Comparison of ENCODE assay signal across 1 cellular context in the genomic region with DNA sequence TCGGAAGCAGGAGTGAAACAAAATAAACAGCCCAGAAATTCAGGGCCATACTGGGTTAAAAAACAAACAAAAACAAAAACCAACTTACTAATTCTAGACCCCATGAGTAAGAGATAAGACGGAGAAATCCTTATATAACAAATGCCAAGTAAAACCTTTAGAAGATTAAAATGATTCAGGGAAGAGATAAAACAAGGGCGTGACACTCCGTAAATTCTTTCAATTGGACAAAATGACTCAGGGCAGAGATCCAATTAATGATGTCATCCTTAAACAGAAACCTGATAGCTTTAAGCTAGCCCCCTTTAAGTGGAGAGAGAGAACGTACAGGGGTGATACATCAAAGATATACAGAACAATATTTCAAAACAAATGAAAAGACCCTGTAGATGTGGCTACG.
TF ChIP-seq lines count a peak whose summit lies in the region.

No MANE protein-coding gene starts in this region.

TF ChIP-seq in HEK293, 187 proteins besides CTCF, POLR2A, EP300 and RAD21 (continued from another document and continues in another):
- TF ChIP-seq, protein P1, sequence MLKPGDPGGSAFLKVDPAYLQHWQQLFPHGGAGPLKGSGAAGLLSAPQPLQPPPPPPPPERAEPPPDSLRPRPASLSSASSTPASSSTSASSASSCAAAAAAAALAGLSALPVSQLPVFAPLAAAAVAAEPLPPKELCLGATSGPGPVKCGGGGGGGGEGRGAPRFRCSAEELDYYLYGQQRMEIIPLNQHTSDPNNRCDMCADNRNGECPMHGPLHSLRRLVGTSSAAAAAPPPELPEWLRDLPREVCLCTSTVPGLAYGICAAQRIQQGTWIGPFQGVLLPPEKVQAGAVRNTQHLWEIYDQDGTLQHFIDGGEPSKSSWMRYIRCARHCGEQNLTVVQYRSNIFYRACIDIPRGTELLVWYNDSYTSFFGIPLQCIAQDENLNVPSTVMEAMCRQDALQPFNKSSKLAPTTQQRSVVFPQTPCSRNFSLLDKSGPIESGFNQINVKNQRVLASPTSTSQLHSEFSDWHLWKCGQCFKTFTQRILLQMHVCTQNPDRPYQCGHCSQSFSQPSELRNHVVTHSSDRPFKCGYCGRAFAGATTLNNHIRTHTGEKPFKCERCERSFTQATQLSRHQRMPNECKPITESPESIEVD (tag by site-specific recombination; IDR thresholded peaks at IDR 0.05), result peak; percentile 90
- TF ChIP-seq ZNF121 (tag by site-specific recombination; IDR thresholded peaks at IDR 0.05) (no peak), ZNF76 (tag by site-specific recombination; IDR thresholded peaks at IDR 0.05; ENCODE audit: borderline replicate concordance, low read depth) (no peak), ZNF37A (tag by site-specific recombination; IDR thresholded peaks at IDR 0.05) (no peak), ZNF157 (tag by site-specific recombination; IDR thresholded peaks at IDR 0.05) (no peak), ZNF768 (tag by site-specific recombination; IDR thresholded peaks at IDR 0.05) (no peak), EGR2 (tag by site-specific recombination; IDR thresholded peaks at IDR 0.05; ENCODE audit: low read depth) (no peak), WT1 (tag by site-specific recombination; IDR thresholded peaks at IDR 0.05) (peak; percentile 97), ZNF239 (tag by site-specific recombination; IDR thresholded peaks at IDR 0.05) (no peak), ZIC2 (tag by site-specific recombination; IDR thresholded peaks at IDR 0.05) (no peak; the same call in 1 of the 2 replicates), SALL2 (tag by site-specific recombination; IDR thresholded peaks at IDR 0.05; ENCODE audit: borderline replicate concordance) (no peak), ZNF585B (tag by site-specific recombination; IDR thresholded peaks at IDR 0.05) (no peak), ZNF426 (tag by site-specific recombination; IDR thresholded peaks at IDR 0.05) (no peak), ZNF112 (tag by site-specific recombination; IDR thresholded peaks at IDR 0.05) (no peak), ZNF223 (tag by site-specific recombination; IDR thresholded peaks at IDR 0.05) (no peak), OVOL3 (tag by site-specific recombination; IDR thresholded peaks at IDR 0.05) (peak; percentile 91; the same call in 1 of the 2 replicates), ZNF133 (tag by site-specific recombination; IDR thresholded peaks at IDR 0.05) (no peak), ZNF473 (tag by site-specific recombination; IDR thresholded peaks at IDR 0.05) (no peak), ZNF514 (tag by site-specific recombination; IDR thresholded peaks at IDR 0.05) (no peak), ZNF433 (tag by site-specific recombination; IDR thresholded peaks at IDR 0.05; ENCODE audit: low read depth) (no peak), ZNF292 (tag by site-specific recombination; IDR thresholded peaks at IDR 0.05; ENCODE audit: borderline replicate concordance, low read depth) (no peak), ZNF335 (tag by site-specific recombination; conservative IDR thresholded peaks at IDR 0.05) (0 out of 2 replicates have a peak, but pooled peaks have one; percentile 16), ZNF114 (tag by site-specific recombination; IDR thresholded peaks at IDR 0.05) (no peak), SETDB1 (IDR thresholded peaks at IDR 0.05; ENCODE audit: insufficient read length, low read length) (no peak), ZNF654 (tag by site-specific recombination; IDR thresholded peaks at IDR 0.05; ENCODE audit: low read depth) (no peak), ZNF776 (tag by site-specific recombination; IDR thresholded peaks at IDR 0.05; ENCODE audit: borderline replicate concordance) (no peak), ZBTB17 (tag by site-specific recombination; IDR thresholded peaks at IDR 0.05) (peak; percentile 71), GLIS1 (tag by site-specific recombination; IDR thresholded peaks at IDR 0.05) (peak; percentile 77), ZNF214 (tag by site-specific recombination; IDR thresholded peaks at IDR 0.05; ENCODE audit: borderline replicate concordance) (no peak), ZNF549 (tag by site-specific recombination; IDR thresholded peaks at IDR 0.05) (no peak), FEZF1 (tag by site-specific recombination; IDR thresholded peaks at IDR 0.05) (peak; percentile 89), BCL11A (tag by site-specific recombination; IDR thresholded peaks at IDR 0.05; ENCODE audit: low read depth) (peak; percentile 40; the same call in 1 of the 2 replicates), ZNF610 (tag by site-specific recombination; IDR thresholded peaks at IDR 0.05; ENCODE audit: borderline replicate concordance) (no peak), ZNF311 (tag by site-specific recombination; IDR thresholded peaks at IDR 0.05; ENCODE audit: borderline replicate concordance) (no peak), ZNF266 (tag by site-specific recombination; IDR thresholded peaks at IDR 0.05; ENCODE audit: low read depth) (no peak), ZNF138 (tag by site-specific recombination; IDR thresholded peaks at IDR 0.05; ENCODE audit: borderline replicate concordance) (no peak), ZNF561 (tag by site-specific recombination; IDR thresholded peaks at IDR 0.05; ENCODE audit: borderline replicate concordance) (no peak), KLF16 (tag by site-specific recombination; IDR thresholded peaks at IDR 0.05) (peak; percentile 85)
- TF ChIP-seq, protein P2, sequence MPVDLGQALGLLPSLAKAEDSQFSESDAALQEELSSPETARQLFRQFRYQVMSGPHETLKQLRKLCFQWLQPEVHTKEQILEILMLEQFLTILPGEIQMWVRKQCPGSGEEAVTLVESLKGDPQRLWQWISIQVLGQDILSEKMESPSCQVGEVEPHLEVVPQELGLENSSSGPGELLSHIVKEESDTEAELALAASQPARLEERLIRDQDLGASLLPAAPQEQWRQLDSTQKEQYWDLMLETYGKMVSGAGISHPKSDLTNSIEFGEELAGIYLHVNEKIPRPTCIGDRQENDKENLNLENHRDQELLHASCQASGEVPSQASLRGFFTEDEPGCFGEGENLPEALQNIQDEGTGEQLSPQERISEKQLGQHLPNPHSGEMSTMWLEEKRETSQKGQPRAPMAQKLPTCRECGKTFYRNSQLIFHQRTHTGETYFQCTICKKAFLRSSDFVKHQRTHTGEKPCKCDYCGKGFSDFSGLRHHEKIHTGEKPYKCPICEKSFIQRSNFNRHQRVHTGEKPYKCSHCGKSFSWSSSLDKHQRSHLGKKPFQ (tag by site-specific recombination; IDR thresholded peaks at IDR 0.05), result 0 out of 2 replicates have a peak, but pooled peaks have one; percentile 16
- TF ChIP-seq, protein P3, sequence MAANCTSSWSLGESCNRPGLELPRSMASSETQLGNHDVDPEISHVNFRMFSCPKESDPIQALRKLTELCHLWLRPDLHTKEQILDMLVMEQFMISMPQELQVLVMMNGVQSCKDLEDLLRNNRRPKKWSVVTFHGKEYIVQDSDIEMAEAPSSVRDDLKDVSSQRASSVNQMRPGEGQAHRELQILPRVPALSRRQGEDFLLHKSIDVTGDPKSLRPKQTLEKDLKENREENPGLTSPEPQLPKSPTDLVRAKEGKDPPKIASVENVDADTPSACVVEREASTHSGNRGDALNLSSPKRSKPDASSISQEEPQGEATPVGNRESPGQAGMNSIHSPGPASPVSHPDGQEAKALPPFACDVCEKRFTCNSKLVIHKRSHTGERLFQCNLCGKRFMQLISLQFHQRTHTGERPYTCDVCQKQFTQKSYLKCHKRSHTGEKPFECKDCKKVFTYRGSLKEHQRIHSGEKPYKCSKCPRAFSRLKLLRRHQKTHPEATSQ (tag by site-specific recombination; IDR thresholded peaks at IDR 0.05), result no peak
- TF ChIP-seq, protein P4, sequence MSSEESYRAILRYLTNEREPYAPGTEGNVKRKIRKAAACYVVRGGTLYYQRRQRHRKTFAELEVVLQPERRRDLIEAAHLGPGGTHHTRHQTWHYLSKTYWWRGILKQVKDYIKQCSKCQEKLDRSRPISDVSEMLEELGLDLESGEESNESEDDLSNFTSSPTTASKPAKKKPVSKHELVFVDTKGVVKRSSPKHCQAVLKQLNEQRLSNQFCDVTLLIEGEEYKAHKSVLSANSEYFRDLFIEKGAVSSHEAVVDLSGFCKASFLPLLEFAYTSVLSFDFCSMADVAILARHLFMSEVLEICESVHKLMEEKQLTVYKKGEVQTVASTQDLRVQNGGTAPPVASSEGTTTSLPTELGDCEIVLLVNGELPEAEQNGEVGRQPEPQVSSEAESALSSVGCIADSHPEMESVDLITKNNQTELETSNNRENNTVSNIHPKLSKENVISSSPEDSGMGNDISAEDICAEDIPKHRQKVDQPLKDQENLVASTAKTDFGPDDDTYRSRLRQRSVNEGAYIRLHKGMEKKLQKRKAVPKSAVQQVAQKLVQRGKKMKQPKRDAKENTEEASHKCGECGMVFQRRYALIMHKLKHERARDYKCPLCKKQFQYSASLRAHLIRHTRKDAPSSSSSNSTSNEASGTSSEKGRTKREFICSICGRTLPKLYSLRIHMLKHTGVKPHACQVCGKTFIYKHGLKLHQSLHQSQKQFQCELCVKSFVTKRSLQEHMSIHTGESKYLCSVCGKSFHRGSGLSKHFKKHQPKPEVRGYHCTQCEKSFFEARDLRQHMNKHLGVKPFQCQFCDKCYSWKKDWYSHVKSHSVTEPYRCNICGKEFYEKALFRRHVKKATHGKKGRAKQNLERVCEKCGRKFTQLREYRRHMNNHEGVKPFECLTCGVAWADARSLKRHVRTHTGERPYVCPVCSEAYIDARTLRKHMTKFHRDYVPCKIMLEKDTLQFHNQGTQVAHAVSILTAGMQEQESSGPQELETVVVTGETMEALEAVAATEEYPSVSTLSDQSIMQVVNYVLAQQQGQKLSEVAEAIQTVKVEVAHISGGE (tag by site-specific recombination; conservative IDR thresholded peaks at IDR 0.05; ENCODE audit: low read depth), result no peak
- TF ChIP-seq, protein P5, sequence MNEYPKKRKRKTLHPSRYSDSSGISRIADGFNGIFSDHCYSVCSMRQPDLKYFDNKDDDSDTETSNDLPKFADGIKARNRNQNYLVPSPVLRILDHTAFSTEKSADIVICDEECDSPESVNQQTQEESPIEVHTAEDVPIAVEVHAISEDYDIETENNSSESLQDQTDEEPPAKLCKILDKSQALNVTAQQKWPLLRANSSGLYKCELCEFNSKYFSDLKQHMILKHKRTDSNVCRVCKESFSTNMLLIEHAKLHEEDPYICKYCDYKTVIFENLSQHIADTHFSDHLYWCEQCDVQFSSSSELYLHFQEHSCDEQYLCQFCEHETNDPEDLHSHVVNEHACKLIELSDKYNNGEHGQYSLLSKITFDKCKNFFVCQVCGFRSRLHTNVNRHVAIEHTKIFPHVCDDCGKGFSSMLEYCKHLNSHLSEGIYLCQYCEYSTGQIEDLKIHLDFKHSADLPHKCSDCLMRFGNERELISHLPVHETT (tag by site-specific recombination; IDR thresholded peaks at IDR 0.05), result peak; percentile 93
- TF ChIP-seq, protein P6, sequence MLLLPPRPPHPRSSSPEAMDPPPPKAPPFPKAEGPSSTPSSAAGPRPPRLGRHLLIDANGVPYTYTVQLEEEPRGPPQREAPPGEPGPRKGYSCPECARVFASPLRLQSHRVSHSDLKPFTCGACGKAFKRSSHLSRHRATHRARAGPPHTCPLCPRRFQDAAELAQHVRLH (tag by site-specific recombination; IDR thresholded peaks at IDR 0.05), result peak; percentile 52
- TF ChIP-seq, protein P7, sequence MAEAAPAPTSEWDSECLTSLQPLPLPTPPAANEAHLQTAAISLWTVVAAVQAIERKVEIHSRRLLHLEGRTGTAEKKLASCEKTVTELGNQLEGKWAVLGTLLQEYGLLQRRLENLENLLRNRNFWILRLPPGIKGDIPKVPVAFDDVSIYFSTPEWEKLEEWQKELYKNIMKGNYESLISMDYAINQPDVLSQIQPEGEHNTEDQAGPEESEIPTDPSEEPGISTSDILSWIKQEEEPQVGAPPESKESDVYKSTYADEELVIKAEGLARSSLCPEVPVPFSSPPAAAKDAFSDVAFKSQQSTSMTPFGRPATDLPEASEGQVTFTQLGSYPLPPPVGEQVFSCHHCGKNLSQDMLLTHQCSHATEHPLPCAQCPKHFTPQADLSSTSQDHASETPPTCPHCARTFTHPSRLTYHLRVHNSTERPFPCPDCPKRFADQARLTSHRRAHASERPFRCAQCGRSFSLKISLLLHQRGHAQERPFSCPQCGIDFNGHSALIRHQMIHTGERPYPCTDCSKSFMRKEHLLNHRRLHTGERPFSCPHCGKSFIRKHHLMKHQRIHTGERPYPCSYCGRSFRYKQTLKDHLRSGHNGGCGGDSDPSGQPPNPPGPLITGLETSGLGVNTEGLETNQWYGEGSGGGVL (tag by site-specific recombination; IDR thresholded peaks at IDR 0.05), result peak; percentile 61
- TF ChIP-seq, protein P8, sequence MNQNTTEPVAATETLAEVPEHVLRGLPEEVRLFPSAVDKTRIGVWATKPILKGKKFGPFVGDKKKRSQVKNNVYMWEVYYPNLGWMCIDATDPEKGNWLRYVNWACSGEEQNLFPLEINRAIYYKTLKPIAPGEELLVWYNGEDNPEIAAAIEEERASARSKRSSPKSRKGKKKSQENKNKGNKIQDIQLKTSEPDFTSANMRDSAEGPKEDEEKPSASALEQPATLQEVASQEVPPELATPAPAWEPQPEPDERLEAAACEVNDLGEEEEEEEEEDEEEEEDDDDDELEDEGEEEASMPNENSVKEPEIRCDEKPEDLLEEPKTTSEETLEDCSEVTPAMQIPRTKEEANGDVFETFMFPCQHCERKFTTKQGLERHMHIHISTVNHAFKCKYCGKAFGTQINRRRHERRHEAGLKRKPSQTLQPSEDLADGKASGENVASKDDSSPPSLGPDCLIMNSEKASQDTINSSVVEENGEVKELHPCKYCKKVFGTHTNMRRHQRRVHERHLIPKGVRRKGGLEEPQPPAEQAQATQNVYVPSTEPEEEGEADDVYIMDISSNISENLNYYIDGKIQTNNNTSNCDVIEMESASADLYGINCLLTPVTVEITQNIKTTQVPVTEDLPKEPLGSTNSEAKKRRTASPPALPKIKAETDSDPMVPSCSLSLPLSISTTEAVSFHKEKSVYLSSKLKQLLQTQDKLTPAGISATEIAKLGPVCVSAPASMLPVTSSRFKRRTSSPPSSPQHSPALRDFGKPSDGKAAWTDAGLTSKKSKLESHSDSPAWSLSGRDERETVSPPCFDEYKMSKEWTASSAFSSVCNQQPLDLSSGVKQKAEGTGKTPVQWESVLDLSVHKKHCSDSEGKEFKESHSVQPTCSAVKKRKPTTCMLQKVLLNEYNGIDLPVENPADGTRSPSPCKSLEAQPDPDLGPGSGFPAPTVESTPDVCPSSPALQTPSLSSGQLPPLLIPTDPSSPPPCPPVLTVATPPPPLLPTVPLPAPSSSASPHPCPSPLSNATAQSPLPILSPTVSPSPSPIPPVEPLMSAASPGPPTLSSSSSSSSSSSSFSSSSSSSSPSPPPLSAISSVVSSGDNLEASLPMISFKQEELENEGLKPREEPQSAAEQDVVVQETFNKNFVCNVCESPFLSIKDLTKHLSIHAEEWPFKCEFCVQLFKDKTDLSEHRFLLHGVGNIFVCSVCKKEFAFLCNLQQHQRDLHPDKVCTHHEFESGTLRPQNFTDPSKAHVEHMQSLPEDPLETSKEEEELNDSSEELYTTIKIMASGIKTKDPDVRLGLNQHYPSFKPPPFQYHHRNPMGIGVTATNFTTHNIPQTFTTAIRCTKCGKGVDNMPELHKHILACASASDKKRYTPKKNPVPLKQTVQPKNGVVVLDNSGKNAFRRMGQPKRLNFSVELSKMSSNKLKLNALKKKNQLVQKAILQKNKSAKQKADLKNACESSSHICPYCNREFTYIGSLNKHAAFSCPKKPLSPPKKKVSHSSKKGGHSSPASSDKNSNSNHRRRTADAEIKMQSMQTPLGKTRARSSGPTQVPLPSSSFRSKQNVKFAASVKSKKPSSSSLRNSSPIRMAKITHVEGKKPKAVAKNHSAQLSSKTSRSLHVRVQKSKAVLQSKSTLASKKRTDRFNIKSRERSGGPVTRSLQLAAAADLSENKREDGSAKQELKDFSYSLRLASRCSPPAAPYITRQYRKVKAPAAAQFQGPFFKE (tag by site-specific recombination; IDR thresholded peaks at IDR 0.05; ENCODE audit: borderline replicate concordance), result no peak
